In genomic region chr15:28936481-28936881, GRCh38 we compare ENCODE assay signal across 16 cellular contexts. TPM values are rescaled to one million over a fixed set of nuclear protein-coding genes. Genes with fewer than 3 reads are reported as not detected.
A peak's percentile ranks its signal among the peaks of the same experiment; 100 is the strongest.
DNase-seq lines count a peak whose midpoint lies in the region; ATAC-seq and TF ChIP-seq lines count a peak whose summit lies in the region.
"Had no signal": no experiment of that assay in that cellular context is flagged by ENCODE, and none has a peak within 500 bp of the region (broad histone marks: within the 10 kb centered on the region; RNA-seq: fewer than 3 reads in every experiment).

No MANE protein-coding gene starts in this region.

- H3K27me3 ChIP-seq in CD4-positive, alpha-beta T cell (ENCODE audit: control insufficient read depth, insufficient read depth, low read length) = no peaks in the 10 kb centered on the region

- no peaks in the 10 kb centered on the region for H3K27me3 Mint-ChIP-seq in CD4-positive, alpha-beta T cell
- H3K27me3 Mint-ChIP-seq in central memory CD8-positive, alpha-beta T cell = no peaks in the 10 kb centered on the region

- no peaks in the 10 kb centered on the region for H3K36me3 ChIP-seq in KOPT-K1 (ENCODE audit: insufficient read depth, low read length)

- H3K4me1 Mint-ChIP-seq in CD4-positive, alpha-beta T cell (ENCODE audit: low read depth) = peaks cover 85% of the 10 kb centered on the region
- H3K4me1 Mint-ChIP-seq in central memory CD8-positive, alpha-beta T cell = peaks cover 73% of the 10 kb centered on the region

- intact Hi-C loops in CD4-positive, alpha-beta T cell (cut with DNase I, micrococcal nuclease) = loop anchor here (5.0 kb wide), 2 partner anchors 41 to 49 kb away; partner anchors contain the start of gene APBA2 (in 1 of the 2)

- DNase-seq in CD4-positive, alpha-beta T cell = no peak
- no peak for DNase-seq in central memory CD8-positive, alpha-beta T cell (ENCODE audit: low spot score in 2 of 2)
- peak; percentile 59 for DNase-seq in pons (ENCODE audit: low spot score)
- no peak for DNase-seq in DMS 273 (lab: John Stamatoyannopoulos, UW; ENCODE audit: unreplicated experiment)
- DNase-seq in NCI-H524 (lab: John Stamatoyannopoulos, UW) = no peak
- DNase-seq: activated CD4-positive, alpha-beta T cell treated with anti-CD3 and anti-CD28 coated beads for 48 hours; KG1; NCI-H1105 treated with DMSO at 0.1 percent for 48 hours; NCI-H2171 treated with DMSO at 0.1 percent for 48 hours; psoas muscle; SHP77 treated with DMSO at 0.1 percent for 48 hours; T1000 had no signal

- no peak overlapping the region for H3K4me3 Mint-ChIP-seq in CD4-positive, alpha-beta T cell
- peak overlapping the region; percentile 68 for H3K4me3 Mint-ChIP-seq in central memory CD8-positive, alpha-beta T cell
- H3K4me3 Mint-ChIP-seq: activated T-helper 1 cell treated with anti-CD3 and anti-CD28 coated beads, Interleukin-12 subunit alpha, Interleukin-12 subunit beta, Interleukin-2, Interleukin-4 antibody, amounts not matched to agents 30 ng/mL and 10 ng/mL and 1 ng/mL, durations not matched to agents 14 hours and 24 hours and 36 hours had no signal

- POLR2A ChIA-PET in CD4-positive, alpha-beta T cell (lab: Charles Lee) = interaction anchor here (1.0 to 3.2 kb wide), 4 partner anchors 12 to 50 kb away, joined by 3 to 15 read pairs (median 8); partner anchors contain the start of gene APBA2

- peak overlapping the region; percentile 93 for H3K27ac Mint-ChIP-seq in CD4-positive, alpha-beta T cell
- peak overlapping the region; percentile 65 for H3K27ac Mint-ChIP-seq in central memory CD8-positive, alpha-beta T cell (ENCODE audit: low read depth)
- H3K27ac Mint-ChIP-seq: activated T-helper 1 cell treated with anti-CD3 and anti-CD28 coated beads, Interleukin-12 subunit alpha, Interleukin-12 subunit beta, Interleukin-2, Interleukin-4 antibody, amounts not matched to agents 30 ng/mL and 10 ng/mL and 1 ng/mL, durations not matched to agents 14 hours and 24 hours and 36 hours had no signal

- no peaks in the 10 kb centered on the region for H3K9me3 ChIP-seq in CD4-positive, alpha-beta T cell (ENCODE audit: control insufficient read depth, low read length)
- no peaks in the 10 kb centered on the region for H3K9me3 ChIP-seq in KOPT-K1 (ENCODE audit: insufficient read depth, low read length, poor library complexity, severe bottlenecking)
- H3K9me3 ChIP-seq: psoas muscle had no signal

- no peaks in the 10 kb centered on the region for H3K9me3 Mint-ChIP-seq in CD4-positive, alpha-beta T cell
- H3K9me3 Mint-ChIP-seq in central memory CD8-positive, alpha-beta T cell = no peaks in the 10 kb centered on the region
- H3K9me3 Mint-ChIP-seq: activated T-helper 1 cell treated with anti-CD3 and anti-CD28 coated beads, Interleukin-12 subunit alpha, Interleukin-12 subunit beta, Interleukin-2, Interleukin-4 antibody, amounts not matched to agents 30 ng/mL and 10 ng/mL and 1 ng/mL, durations not matched to agents 14 hours and 24 hours and 36 hours had no signal

- H3K27ac ChIP-seq in CD4-positive, alpha-beta T cell (ENCODE audit: low read depth, low read length) = peak overlapping the region; percentile 32
- H3K27ac ChIP-seq in KOPT-K1 (ENCODE audit: low read depth, low read length, poor library complexity, severe bottlenecking) = peak overlapping the region; percentile 81
- H3K27ac ChIP-seq: psoas muscle had no signal

- no peak for TF ChIP-seq CTCF in CD4-positive, alpha-beta T cell (IDR thresholded peaks at IDR 0.05)

- CTCF ChIA-PET in CD4-positive, alpha-beta T cell (lab: Charles Lee) = no interaction called here

- no peak for ATAC-seq in CD4-positive, alpha-beta T cell (ENCODE audit: poor library complexity)
- ATAC-seq in central memory CD8-positive, alpha-beta T cell (replicated peaks; ENCODE audit: extremely low read depth, poor library complexity, severe bottlenecking) = no peak
- ATAC-seq in HG02623 (IDR thresholded peaks at IDR 0.05; ENCODE audit: unreplicated experiment) = no peak
- ATAC-seq: left lobe of liver, psoas muscle had no signal

- peaks cover 32% of the 10 kb centered on the region for H3K36me3 Mint-ChIP-seq in CD4-positive, alpha-beta T cell (ENCODE audit: low read depth)
- peaks cover 16% of the 10 kb centered on the region for H3K36me3 Mint-ChIP-seq in central memory CD8-positive, alpha-beta T cell (ENCODE audit: insufficient read depth)

RNA-seq across cellular contexts. Expression of gene APBA2, which starts 50.7 kb away (rescaled TPM):
- 100 to 1,000 TPM; 123 to 126 TPM for total RNA-seq in CD4-positive, alpha-beta T cell
